Comparison of ENCODE assay signal across 11 cellular contexts in the genomic region with DNA sequence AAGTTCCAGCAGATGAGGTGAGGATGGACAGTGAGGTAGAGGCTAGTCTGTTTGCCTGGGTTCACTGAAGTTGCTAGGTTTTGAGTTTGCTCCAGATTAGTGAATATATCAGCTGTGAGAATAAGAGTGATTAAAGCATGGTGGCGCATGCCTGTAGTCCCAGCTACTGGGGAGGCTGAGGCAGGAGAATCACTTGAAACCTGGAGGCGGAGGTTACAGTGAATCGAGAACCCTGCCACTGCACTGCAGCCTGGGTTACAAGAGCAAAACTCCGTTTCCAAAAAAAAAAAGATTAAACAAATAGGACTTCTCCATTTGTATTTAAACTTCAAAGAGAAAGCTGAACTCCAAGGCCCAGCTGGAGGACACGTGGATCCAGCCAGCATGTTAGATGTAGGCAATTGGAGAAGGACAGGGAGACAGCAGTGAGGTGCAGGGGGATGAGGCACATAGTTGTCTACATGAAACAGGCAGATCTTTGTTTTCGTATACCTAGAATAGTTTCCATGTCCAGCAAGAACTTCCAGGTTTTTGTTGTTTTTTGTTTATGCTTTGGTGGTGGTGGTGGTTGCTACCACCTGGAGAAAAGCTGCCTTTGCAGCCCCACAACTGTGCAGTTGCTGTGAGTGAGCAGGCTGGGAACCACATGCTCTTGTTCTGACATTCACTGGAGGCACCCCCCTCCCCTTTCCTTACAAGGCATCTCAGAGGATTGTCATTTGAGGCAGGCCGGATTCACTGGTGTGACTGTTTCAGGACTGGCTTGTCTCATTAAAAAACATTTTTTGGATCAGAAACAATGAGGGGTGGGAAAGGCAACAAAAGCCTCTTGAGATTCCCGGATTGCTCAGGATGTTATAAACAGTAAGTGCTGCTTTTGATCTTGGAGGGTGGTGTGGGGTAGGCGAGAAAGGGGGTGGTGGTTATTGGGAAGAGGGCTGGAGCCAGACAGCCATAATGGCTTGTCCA.
A peak's percentile ranks its signal among the peaks of the same experiment; 100 is the strongest.
DNase-seq lines count a peak whose midpoint lies in the region; ATAC-seq and TF ChIP-seq lines count a peak whose summit lies in the region.
"Had no signal": no experiment of that assay in that cellular context is flagged by ENCODE, and none has a peak within 500 bp of the region (broad histone marks: within the 10 kb centered on the region; RNA-seq: fewer than 3 reads in every experiment).

No MANE protein-coding gene starts in this region.

- H3K4me1 Mint-ChIP-seq in CD4-positive, alpha-beta memory T cell, result peaks cover 67 to 97% (median 80%) of the 10 kb centered on the region in 4 donors
- H3K4me1 Mint-ChIP-seq in T-helper 2 cell treated with Interferon-gamma antibody and Interleukin-4, amounts not matched to agents 5 μg/mL and 100 μg/mL, for 36 hours (ENCODE audit: low read depth), result peaks cover 75% of the 10 kb centered on the region

- no peak overlapping the region for H3K27ac ChIP-seq in A673 (ENCODE audit: low read depth, low read length, poor library complexity, severe bottlenecking)
- no peak overlapping the region for H3K27ac ChIP-seq in CD4-positive, alpha-beta memory T cell (ENCODE audit: low read depth, low read length)
- H3K27ac ChIP-seq: epithelial cell of prostate, ovary had no signal

- DNase-seq in A673 (ENCODE audit: low spot score) (peak; percentile 52), left kidney (ENCODE audit: low read depth, low spot score) (peak; percentile 52), activated gamma-delta T cell (lab: John Stamatoyannopoulos, UW) (no peak), OCI-M2 (lab: John Stamatoyannopoulos, UW; ENCODE audit: unreplicated experiment) (no peak), NCI-H226 (no peak)
- no peak for DNase-seq in CD4-positive, alpha-beta memory T cell
- no peak for DNase-seq in T-helper 2 cell treated with Interferon-gamma antibody and Interleukin-4, amounts not matched to agents 5 μg/mL and 100 μg/mL, for 36 hours (ENCODE audit: low spot score)
- DNase-seq: ovary, T-cell had no signal

- no peak overlapping the region for H3K4me3 ChIP-seq in A673 (ENCODE audit: low read depth, low read length, poor library complexity, severe bottlenecking)
- H3K4me3 ChIP-seq in CD4-positive, alpha-beta memory T cell (ENCODE audit: low read length in 2 of 2), result no peak overlapping the region
- H3K4me3 ChIP-seq: ovary had no signal

- no peaks in the 10 kb centered on the region for H3K27me3 Mint-ChIP-seq in CD4-positive, alpha-beta memory T cell
- no peaks in the 10 kb centered on the region for H3K27me3 Mint-ChIP-seq in T-helper 2 cell treated with Interferon-gamma antibody and Interleukin-4, amounts not matched to agents 5 μg/mL and 100 μg/mL, for 36 hours (ENCODE audit: low read depth)
- H3K27me3 Mint-ChIP-seq: T-cell had no signal

- H3K4me3 Mint-ChIP-seq in CD4-positive, alpha-beta memory T cell, result peak overlapping the region in 6 of 8 donors; percentile 40 to 67 (median 54)
- H3K4me3 Mint-ChIP-seq in T-helper 2 cell treated with Interferon-gamma antibody and Interleukin-4, amounts not matched to agents 5 μg/mL and 100 μg/mL, for 36 hours, result peak overlapping the region; percentile 37

- H3K27ac Mint-ChIP-seq in CD4-positive, alpha-beta memory T cell, result peak overlapping the region in 6 of 7 donors; percentile 4 to 82 (median 63)
- peak overlapping the region; percentile 19 for H3K27ac Mint-ChIP-seq in T-helper 2 cell treated with Interferon-gamma antibody and Interleukin-4, amounts not matched to agents 5 μg/mL and 100 μg/mL, for 36 hours

- H3K27me3 ChIP-seq in A673 (replicated peaks; ENCODE audit: insufficient read depth, low read depth, low read length, poor library complexity), result no peaks in the 10 kb centered on the region
- H3K27me3 ChIP-seq in CD4-positive, alpha-beta memory T cell (ENCODE audit: insufficient read depth, low read length), result no peaks in the 10 kb centered on the region
- H3K27me3 ChIP-seq: ovary had no signal

- no peaks in the 10 kb centered on the region for H3K36me3 ChIP-seq in A673 (ENCODE audit: insufficient read depth, low read length, poor library complexity, severe bottlenecking)
- no peaks in the 10 kb centered on the region for H3K36me3 ChIP-seq in CD4-positive, alpha-beta memory T cell (ENCODE audit: insufficient read depth, low read length)
- H3K36me3 ChIP-seq: ovary had no signal

- CTCF ChIA-PET in A673 (lab: Charles Lee), result interaction anchor here (0.6 kb wide), 1 partner anchor 198 kb away, joined by 3 read pairs; no protein-coding TSS in a partner anchor
- CTCF ChIA-PET in CD4-positive, alpha-beta memory T cell (lab: Charles Lee; ENCODE audit: partially characterized antibody), result no interaction called here

- no peak for TF ChIP-seq CTCF in A673 (conservative IDR thresholded peaks at IDR 0.05; ENCODE audit: low read depth, low read length)

- H3K9me3 ChIP-seq in A673 (ENCODE audit: low read depth, low read length, poor library complexity, severe bottlenecking), result no peaks in the 10 kb centered on the region
- H3K9me3 ChIP-seq in CD4-positive, alpha-beta memory T cell (ENCODE audit: control insufficient read depth in 1 of 2, low read length in 2 of 2), result no peaks in the 10 kb centered on the region
- H3K9me3 ChIP-seq: ovary had no signal

- intact Hi-C loops in A673 (cut with micrococcal nuclease; ENCODE audit: unreplicated experiment), result no loop called here
- intact Hi-C loops in CD4-positive, alpha-beta memory T cell (cut with micrococcal nuclease), result no loop called here

- H3K4me1 ChIP-seq in A673 (ENCODE audit: insufficient read depth, low read length, poor library complexity, severe bottlenecking), result peaks cover 70% of the 10 kb centered on the region
- peaks cover 62% of the 10 kb centered on the region for H3K4me1 ChIP-seq in CD4-positive, alpha-beta memory T cell (ENCODE audit: insufficient read depth, low read length)

- H3K36me3 Mint-ChIP-seq in CD4-positive, alpha-beta memory T cell, result peaks cover 0 to 1% of the 10 kb centered on the region in 2 donors
- peaks cover 11% of the 10 kb centered on the region for H3K36me3 Mint-ChIP-seq in T-helper 2 cell treated with Interferon-gamma antibody and Interleukin-4, amounts not matched to agents 5 μg/mL and 100 μg/mL, for 36 hours (ENCODE audit: low read depth)
- H3K36me3 Mint-ChIP-seq: T-cell had no signal

- no peaks in the 10 kb centered on the region for H3K9me3 Mint-ChIP-seq in CD4-positive, alpha-beta memory T cell
- no peaks in the 10 kb centered on the region for H3K9me3 Mint-ChIP-seq in T-helper 2 cell treated with Interferon-gamma antibody and Interleukin-4, amounts not matched to agents 5 μg/mL and 100 μg/mL, for 36 hours
- H3K9me3 Mint-ChIP-seq: T-cell had no signal

- BruUV-seq in A673 (replicated peaks; lab: Mats Ljungman, UMichigan), result no TSS peak

- no peak for ATAC-seq in HG02981 (IDR thresholded peaks at IDR 0.05; ENCODE audit: unreplicated experiment)

- POLR2A ChIA-PET in A673 (lab: Charles Lee; ENCODE audit: low non-redundant PET), result no interaction called here
- POLR2A ChIA-PET in CD4-positive, alpha-beta memory T cell (lab: Charles Lee; ENCODE audit: partially characterized antibody), result no interaction called here

Comparison
In these comparisons a context has a peak if more than half of its experiments do, and no peak if none do; other contexts are left out.
1. DNase-seq: peak in A673 (single experiment) and left kidney (single experiment); none in CD4-positive, alpha-beta memory T cell (0 of 5), T-helper 2 cell treated with Interferon-gamma antibody and Interleukin-4, amounts not matched to agents 5 μg/mL and 100 μg/mL, for 36 hours (single experiment), activated gamma-delta T cell (single experiment), OCI-M2 (single experiment) and NCI-H226 (single experiment).